Comparison of ENCODE assay signal across 17 cellular contexts in the genomic region with DNA sequence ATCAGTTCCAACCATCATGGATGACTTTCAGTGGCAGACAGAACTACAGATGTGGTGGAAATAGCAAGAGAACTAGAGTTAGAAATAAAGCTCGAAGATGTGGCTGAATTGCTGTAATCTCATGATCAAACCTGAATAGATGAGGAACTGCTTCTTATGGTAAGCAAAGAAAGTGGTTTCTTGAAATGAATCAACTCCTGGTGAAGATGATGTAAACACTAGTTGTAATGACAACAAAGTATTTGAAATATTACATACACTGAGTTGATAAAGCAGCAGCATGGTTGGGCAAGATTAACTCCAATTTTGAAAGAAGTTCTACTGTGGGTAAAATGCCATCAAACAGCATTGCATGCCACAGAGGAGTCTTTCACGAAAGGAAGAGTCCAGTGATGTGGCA.
A peak's percentile ranks its signal among the peaks of the same experiment; 100 is the strongest.
DNase-seq lines count a peak whose midpoint lies in the region; ATAC-seq, FAIRE-seq and TF ChIP-seq lines count a peak whose summit lies in the region.
"Had no signal": no experiment of that assay in that cellular context is flagged by ENCODE, and none has a peak within 500 bp of the region (broad histone marks: within the 10 kb centered on the region; RNA-seq: fewer than 3 reads in every experiment).

No MANE protein-coding gene starts in this region.

- H3K9ac ChIP-seq in GM12878 (ENCODE audit: control insufficient read depth, insufficient read depth, low read length), result no peak overlapping the region

- TF ChIP-seq CTCF in GM12878 (IDR thresholded peaks at IDR 0.05 in 2 of 3, conservative IDR thresholded peaks at IDR 0.05 in 1 of 3; ENCODE audit: control insufficient read depth in 2 of 3, extremely low read depth in 1 of 3, insufficient read depth in 1 of 3, low read depth in 3 of 3, low read length in 3 of 3) (no peak), chondrocyte (IDR thresholded peaks at IDR 0.05) (no peak), tibial nerve (IDR thresholded peaks at IDR 0.05) (no peak)

- H2AFZ ChIP-seq in GM12878 (ENCODE audit: control insufficient read depth, low read depth, low read length), result no peak overlapping the region

- no peak overlapping the region for H3K4me2 ChIP-seq in GM12878 (ENCODE audit: control insufficient read depth, insufficient read depth)

- BruUV-seq in GM12878 (replicated peaks; lab: Mats Ljungman, UMichigan), result no TSS peak

- H3K4me1 Mint-ChIP-seq in chondrocyte (ENCODE audit: low read depth), result peaks cover 4% of the 10 kb centered on the region
- H3K4me1 Mint-ChIP-seq: T-helper 17 cell had no signal

- TF ChIP-seq RAD21 in GM12878 (IDR thresholded peaks at IDR 0.05; ENCODE audit: insufficient read depth, low read depth, low read length), result no peak

- CTCF ChIA-PET in GM12878 (lab: Yijun Ruan, JAX), result interaction anchor here (1.3 kb wide), 1 partner anchor 255 kb away, joined by 4 read pairs; no protein-coding TSS in a partner anchor

- peaks cover 1% of the 10 kb centered on the region for H3K36me3 Mint-ChIP-seq in chondrocyte (ENCODE audit: low read depth)

- no peaks in the 10 kb centered on the region for H3K79me2 ChIP-seq in GM12878 (ENCODE audit: control insufficient read depth, insufficient read depth, low read length)

- H3K4me1 ChIP-seq in GM12878 (ENCODE audit: control insufficient read depth, insufficient read depth, low read length), result no peaks in the 10 kb centered on the region
- no peaks in the 10 kb centered on the region for H3K4me1 ChIP-seq in tibial nerve

- in situ Hi-C loops in GM12878 (cut with MboI), result no loop called here

- no peaks in the 10 kb centered on the region for H3K27me3 ChIP-seq in GM12878 (replicated peaks in 1 of 2; ENCODE audit: control insufficient read depth in 2 of 2, insufficient read depth in 2 of 2, low read length in 1 of 2)
- no peaks in the 10 kb centered on the region for H3K27me3 ChIP-seq in tibial nerve

- SMC1A ChIA-PET in GM12878 (lab: Charles Lee; ENCODE audit: uncharacterized antibody, unreplicated experiment), result interaction anchor here (1.2 kb wide), 1 partner anchor 254 kb away, joined by 3 read pairs; no protein-coding TSS in a partner anchor

- intact Hi-C loops in GM12878 (cut with micrococcal nuclease; ENCODE audit: unreplicated experiment), result no loop called here

- H3K27me3 Mint-ChIP-seq in chondrocyte (ENCODE audit: low read depth), result no peaks in the 10 kb centered on the region
- H3K27me3 Mint-ChIP-seq: CD4-positive, alpha-beta T cell; T-helper 17 cell had no signal

- no peaks in the 10 kb centered on the region for H3K9me3 ChIP-seq in GM12878 (replicated peaks; ENCODE audit: control insufficient read depth, insufficient read depth, low read length)
- H3K9me3 ChIP-seq in tibial nerve, result no peaks in the 10 kb centered on the region

- no peak overlapping the region for H3K4me3 ChIP-seq in GM12878
- no peak overlapping the region for H3K4me3 ChIP-seq in tibial nerve

- TF ChIP-seq EP300 in GM12878 (IDR thresholded peaks at IDR 0.05; ENCODE audit: borderline replicate concordance in 1 of 2, control insufficient read depth in 1 of 2, low read depth in 2 of 2, low read length in 2 of 2) (peak in 1 of 2 experiments; percentile 51; a peak in 1 of 4 replicates), tibial nerve (IDR thresholded peaks at IDR 0.05) (no peak)

- ATAC-seq in GM19351 (IDR thresholded peaks at IDR 0.05; ENCODE audit: unreplicated experiment), result peak; percentile 86
- peak; percentile 63 for ATAC-seq in HG03439 (IDR thresholded peaks at IDR 0.05; ENCODE audit: unreplicated experiment)
- ATAC-seq in GM12878, result peak; percentile 81
- ATAC-seq: T-helper 17 cell had no signal

- no peaks in the 10 kb centered on the region for H3K9me3 Mint-ChIP-seq in chondrocyte (ENCODE audit: low read depth)
- H3K9me3 Mint-ChIP-seq: CD4-positive, alpha-beta T cell had no signal

- no peaks in the 10 kb centered on the region for H4K20me1 ChIP-seq in GM12878 (ENCODE audit: control insufficient read depth, insufficient read depth)

- DNase-seq in GM12891 (ENCODE audit: insufficient read length, low spot score), result no peak
- DNase-seq in GM12878 (ENCODE audit: low read depth, low spot score), result peak; percentile 11
- no peak for DNase-seq in activated gamma-delta T cell (lab: John Stamatoyannopoulos, UW)
- DNase-seq in chondrocyte (ENCODE audit: low spot score), result no peak
- DNase-seq in NCI-H345 treated with DMSO at 0.1 percent for 48 hours (lab: John Stamatoyannopoulos, UW; ENCODE audit: unreplicated experiment), result no peak
- DNase-seq in tibial nerve (ENCODE audit: low spot score in 2 of 2), result no peak
- DNase-seq: CD4-positive, alpha-beta T cell; DMS79; NCI-H1092; NCI-H1694 treated with DMSO at 0.1 percent for 48 hours; NCI-H510A; SIG-M5; T-helper 17 cell had no signal

- FAIRE-seq in GM12891 (lab: Jason Lieb, UNC), result no peak
- no peak for FAIRE-seq in GM12878 (lab: Jason Lieb, UNC)
- FAIRE-seq: H1, HTR-8/SVneo had no signal

- 0% methylated on average over 2 of the region's 2 CpGs for WGBS in GM12878 (ENCODE audit: insufficient coverage, insufficient replicate concordance, low lambda C conversion rate, missing lambda C conversion rate)
- WGBS in tibial nerve, 2 donors, result 75 to 85% methylated on average over 2 of the region's 2 CpGs

- POLR2A ChIA-PET in GM12878 (lab: Charles Lee), result no interaction called here

- RAD21 ChIA-PET in GM12878 (lab: Charles Lee; ENCODE audit: unreplicated experiment), result no interaction called here

- H3K27ac ChIP-seq in GM12878 (ENCODE audit: control insufficient read depth, insufficient read depth) (no peak overlapping the region), tibial nerve (no peak overlapping the region)

- no peaks in the 10 kb centered on the region for H3K36me3 ChIP-seq in GM12878 (ENCODE audit: control insufficient read depth in 2 of 2, insufficient read depth in 2 of 2, low read length in 1 of 2)
- H3K36me3 ChIP-seq in tibial nerve, result no peaks in the 10 kb centered on the region

- no peak overlapping the region for H3K27ac Mint-ChIP-seq in chondrocyte (ENCODE audit: unreplicated experiment)
- H3K27ac Mint-ChIP-seq: CD4-positive, alpha-beta T cell; T-helper 17 cell had no signal

- no peak overlapping the region for H3K4me3 Mint-ChIP-seq in chondrocyte (ENCODE audit: unreplicated experiment)
- H3K4me3 Mint-ChIP-seq: CD4-positive, alpha-beta T cell; T-helper 17 cell had no signal

- TF ChIP-seq POLR2A in GM12891 (IDR thresholded peaks at IDR 0.05; ENCODE audit: low read depth, low read length) (no peak), GM12878 (IDR thresholded peaks at IDR 0.05; ENCODE audit: low read depth, low read length) (no peak), tibial nerve (IDR thresholded peaks at IDR 0.05) (no peak)

TF ChIP-seq in GM12891, 5 proteins besides CTCF, POLR2A, EP300 and RAD21:
- TF ChIP-seq POLR2AphosphoS5 (IDR thresholded peaks at IDR 0.05; ENCODE audit: low read depth, low read length) (no peak), POU2F2 (IDR thresholded peaks at IDR 0.05; ENCODE audit: low read depth, low read length) (no peak), SPI1 (IDR thresholded peaks at IDR 0.05; ENCODE audit: low read depth, low read length) (peak; percentile 70)
TF ChIP-seq in GM12891: peak in this region for 1.

TF ChIP-seq in GM12878, 131 proteins besides CTCF, POLR2A, EP300 and RAD21 (continues in another document):
- TF ChIP-seq SMARCA5 (IDR thresholded peaks at IDR 0.05) (no peak), BHLHE40 (IDR thresholded peaks at IDR 0.05; ENCODE audit: borderline replicate concordance in 1 of 2, low read depth in 2 of 2, low read length in 1 of 2) (peak in 1 of 2 experiments; percentile 18; a peak in 1 of 4 replicates), RBBP5 (conservative IDR thresholded peaks at IDR 0.05) (no peak), PKNOX1 (IDR thresholded peaks at IDR 0.05) (no peak), CREB1 (IDR thresholded peaks at IDR 0.05; ENCODE audit: low read depth) (peak; percentile 59), LARP7 (IDR thresholded peaks at IDR 0.05) (no peak), NR2C1 (IDR thresholded peaks at IDR 0.05) (no peak), ZNF592 (IDR thresholded peaks at IDR 0.05) (no peak), PML (IDR thresholded peaks at IDR 0.05; ENCODE audit: low read length) (no peak)
